20 cellular contexts compared by ENCODE assay signal in genomic region chr5:7422262-7422661, GRCh38. TPM values are rescaled to one million over a fixed set of nuclear protein-coding genes. Genes with fewer than 3 reads are reported as not detected.
A peak's percentile ranks its signal among the peaks of the same experiment; 100 is the strongest.
DNase-seq lines count a peak whose midpoint lies in the region; ATAC-seq, FAIRE-seq and TF ChIP-seq lines count a peak whose summit lies in the region.
"Had no signal": no experiment of that assay in that cellular context is flagged by ENCODE, and none has a peak within 500 bp of the region (broad histone marks: within the 10 kb centered on the region; RNA-seq: fewer than 3 reads in every experiment).

No MANE protein-coding gene starts in this region.

- H2BK120ac ChIP-seq in H1 (replicated peaks; ENCODE audit: low read depth, low read length) (no peak overlapping the region), mesendoderm (ENCODE audit: low read depth, low read length) (no peak overlapping the region)

- no peaks in the 10 kb centered on the region for H3K23me2 ChIP-seq in H1 (ENCODE audit: low read depth, low read length)

- peak overlapping the region; percentile 90; the same call in 1 of the 2 replicates for H2BK5ac ChIP-seq in H1 (ENCODE audit: low read depth, low read length)
- no peak overlapping the region for H2BK5ac ChIP-seq in mesendoderm (ENCODE audit: low read length)

- no peak for TF ChIP-seq RAD21 in H1 (IDR thresholded peaks at IDR 0.05 in 1 of 2, conservative IDR thresholded peaks at IDR 0.05 in 1 of 2; ENCODE audit: low read depth in 2 of 2, low read length in 2 of 2)

- H3K4ac ChIP-seq in H1 (replicated peaks; ENCODE audit: insufficient read length, low read depth, low read length) (no peak overlapping the region), mesendoderm (ENCODE audit: low read depth, low read length) (no peak overlapping the region)

- no peak for DNase-seq in H1 (ENCODE audit: low read depth in 1 of 2, low spot score in 2 of 2)
- DNase-seq in mesendoderm = peak; percentile 73
- DNase-seq in psoas muscle = no peak
- DNase-seq in OCI-LY7 (ENCODE audit: low spot score) = no peak
- no peak for DNase-seq in T-helper 1 cell
- DNase-seq in stimulated activated CD4-positive, alpha-beta T cell treated with anti-CD3 and anti-CD28 coated beads, Interleukin-4, amount 100 ng/mL, for 4 hours = no peak
- DNase-seq in SKM-1 treated with dmso at 0.1 percent for 144 hours (lab: John Stamatoyannopoulos, UW; ENCODE audit: unreplicated experiment) = no peak
- DNase-seq: CD8-positive, alpha-beta memory T cell; DMS79; HCEC 1CT; NCI-H1436; NCI-H2081 treated with DMSO at 0.1 percent for 48 hours; NCI-H524; SHP77 had no signal

- H3K56ac ChIP-seq in H1 (replicated peaks; ENCODE audit: insufficient read length, low read depth, low read length) (no peak overlapping the region), mesendoderm (ENCODE audit: low read length) (no peak overlapping the region)

- H4K5ac ChIP-seq in H1 (ENCODE audit: insufficient read length, low read depth, low read length) = no peak overlapping the region
- no peak overlapping the region for H4K5ac ChIP-seq in mesendoderm (ENCODE audit: low read length)

- H3K9ac ChIP-seq in HUES48 (ENCODE audit: low read depth, low read length) (no peak overlapping the region), H1 (replicated peaks in 1 of 4; ENCODE audit: extremely low read depth in 1 of 4, low read depth in 3 of 4, low read length in 3 of 4) (no peak overlapping the region), mesendoderm (ENCODE audit: low read length) (no peak overlapping the region)
- H3K9ac ChIP-seq: BLaER1 treated with 17β-estradiol and CSF1 and Interleukin-3, amounts not matched to agents 10 nM and 100 nM had no signal

- POLR2A ChIA-PET in H1 (lab: Charles Lee; ENCODE audit: partially characterized antibody) = interaction anchor here (0.9 to 2.8 kb wide), 2 partner anchors 10 to 21 kb away, joined by 3 to 12 read pairs; no protein-coding TSS in a partner anchor
- POLR2A ChIA-PET in OCI-LY7 (lab: Charles Lee) = interaction anchor here (0.7 kb wide), 1 partner anchor 388 kb away, joined by 3 read pairs; no protein-coding TSS in a partner anchor

- H3K79me1 ChIP-seq in H1 (ENCODE audit: low read depth, low read length) = peaks cover 10% of the 10 kb centered on the region
- H3K79me1 ChIP-seq in mesendoderm (ENCODE audit: low read length) = peaks cover 5% of the 10 kb centered on the region

- no peak for TF ChIP-seq POLR2A in H1 (IDR thresholded peaks at IDR 0.05; ENCODE audit: control extremely low read depth in 1 of 2, low read depth in 2 of 2, low read length in 2 of 2)

- H4K8ac ChIP-seq in H1 (ENCODE audit: extremely low read depth, insufficient read depth, low read length) (no peak overlapping the region), mesendoderm (ENCODE audit: low read depth, low read length) (no peak overlapping the region)

- H3K4me3 ChIP-seq in HUES48 (ENCODE audit: low read depth, low read length) = 0 out of 2 replicates have a peak overlapping the region, but pooled peaks have one; percentile 31
- peak overlapping the region in 1 of 4 experiments; percentile 14; a peak in 1 of 8 replicates for H3K4me3 ChIP-seq in H1 (ENCODE audit: extremely low read depth in 1 of 4, insufficient read depth in 2 of 4, low read depth in 3 of 4, low read length in 4 of 4)
- no peak overlapping the region for H3K4me3 ChIP-seq in mesendoderm (ENCODE audit: low read length)
- no peak overlapping the region for H3K4me3 ChIP-seq in psoas muscle
- no peak overlapping the region for H3K4me3 ChIP-seq in OCI-LY7 (ENCODE audit: low read depth, low read length, poor library complexity, severe bottlenecking)
- H3K4me3 ChIP-seq: BLaER1 treated with 17β-estradiol and CSF1 and Interleukin-3, amounts not matched to agents 10 nM and 100 nM; K562 had no signal

- H3K27ac ChIP-seq in HUES48 (ENCODE audit: low read depth, low read length) (peak overlapping the region; percentile 89), H1 (ENCODE audit: low read depth, low read length) (peak overlapping the region; percentile 5; the same call in 1 of the 2 replicates), mesendoderm (ENCODE audit: low read depth, low read length) (no peak overlapping the region), psoas muscle (peak overlapping the region; percentile 92), OCI-LY7 (ENCODE audit: low read depth, low read length, poor library complexity, severe bottlenecking) (no peak overlapping the region)
- H3K27ac ChIP-seq: BLaER1 treated with 17β-estradiol and CSF1 and Interleukin-3, amounts not matched to agents 10 nM and 100 nM had no signal

- BruUV-seq in OCI-LY7 (replicated peaks; lab: Mats Ljungman, UMichigan) = no TSS peak

- H2AFZ ChIP-seq in H1 (ENCODE audit: low read length) = no peak overlapping the region
- H2AFZ ChIP-seq in OCI-LY7 (ENCODE audit: low read length) = no peak overlapping the region

- H3K27me3 ChIP-seq in HUES48 (ENCODE audit: control insufficient read depth, insufficient read depth, low read length) (no peaks in the 10 kb centered on the region), H1 (replicated peaks in 1 of 4; ENCODE audit: control insufficient read depth in 3 of 4, extremely low read depth in 1 of 4, insufficient read depth in 3 of 4, low read length in 3 of 4) (no peaks in the 10 kb centered on the region), mesendoderm (ENCODE audit: insufficient read depth, low read length, poor library complexity) (no peaks in the 10 kb centered on the region), psoas muscle (ENCODE audit: insufficient read depth in 3 of 3, low read length in 2 of 3) (no peaks in the 10 kb centered on the region)
- H3K27me3 ChIP-seq: BLaER1 treated with 17β-estradiol and CSF1 and Interleukin-3, amounts not matched to agents 10 nM and 100 nM had no signal

- H3K14ac ChIP-seq in H1 (ENCODE audit: insufficient read length) = no peak overlapping the region

- no peak overlapping the region for H4K91ac ChIP-seq in H1 (replicated peaks; ENCODE audit: insufficient read length, low read length)

- peaks cover 8% of the 10 kb centered on the region; the same call in 1 of the 2 replicates for H3K36me3 ChIP-seq in HUES48 (ENCODE audit: control insufficient read depth, insufficient read depth, low read length)
- peaks cover 0 to 5% (median 2%) of the 10 kb centered on the region in 4 experiments; a peak in 2 of 8 replicates for H3K36me3 ChIP-seq in H1 (ENCODE audit: control insufficient read depth in 2 of 4, insufficient read depth in 4 of 4, low read length in 3 of 4)
- no peaks in the 10 kb centered on the region for H3K36me3 ChIP-seq in mesendoderm (ENCODE audit: control insufficient read depth, insufficient read depth, low read length)
- H3K36me3 ChIP-seq in psoas muscle (ENCODE audit: insufficient read depth in 1 of 2, low read depth in 1 of 2) = no peaks in the 10 kb centered on the region
- no peaks in the 10 kb centered on the region for H3K36me3 ChIP-seq in OCI-LY7 (ENCODE audit: insufficient read depth, low read length)
- H3K36me3 ChIP-seq: BLaER1 treated with 17β-estradiol and CSF1 and Interleukin-3, amounts not matched to agents 10 nM and 100 nM had no signal

- H4K20me1 ChIP-seq in H1 (replicated peaks in 1 of 2; ENCODE audit: control insufficient read depth in 1 of 2, insufficient read depth in 2 of 2, low read length in 2 of 2) (no peaks in the 10 kb centered on the region), OCI-LY7 (ENCODE audit: insufficient read depth, low read length) (no peaks in the 10 kb centered on the region)
- H4K20me1 ChIP-seq: BLaER1 treated with 17β-estradiol and CSF1 and Interleukin-3, amounts not matched to agents 10 nM and 100 nM had no signal

- no peak overlapping the region for H3K23ac ChIP-seq in H1 (ENCODE audit: insufficient read length)
- H3K23ac ChIP-seq in mesendoderm (ENCODE audit: low read length) = no peak overlapping the region

- ATAC-seq in psoas muscle = no peak
- ATAC-seq: K562 had no signal

- no peak overlapping the region for H2AK5ac ChIP-seq in H1 (ENCODE audit: low read depth, low read length)
- H2AK5ac ChIP-seq in mesendoderm (ENCODE audit: low read length) = no peak overlapping the region

- WGBS in H1 (ENCODE audit: extremely low coverage in 1 of 2, insufficient coverage in 1 of 2, insufficient read length in 1 of 2, insufficient replicate concordance in 2 of 2, low coverage in 1 of 2, low lambda C conversion rate in 2 of 2, missing lambda C conversion rate in 1 of 2), 2 experiments = 56% methylated on average over 3 of the region's 3 CpGs; no CpG with 5 or more reads in 1 of the 2 experiments
- no CpG with 5 or more reads among the region's 3 CpGs for WGBS in mesendoderm (ENCODE audit: extremely low coverage, insufficient coverage, low lambda C conversion rate)
- 85 to 88% (median 88%) methylated on average over 3 of the region's 3 CpGs for WGBS in psoas muscle, 3 donors

- no peak overlapping the region for H3K18ac ChIP-seq in H1 (ENCODE audit: extremely low read depth, low read length)
- H3K18ac ChIP-seq in mesendoderm (ENCODE audit: low read length) = no peak overlapping the region

- peak; percentile 55 for FAIRE-seq in H1 (lab: Jason Lieb, UNC)
- FAIRE-seq: A204.1, D721Med, G401.6, K562 had no signal

- no peak for TF ChIP-seq CTCF in H1 (IDR thresholded peaks at IDR 0.05; ENCODE audit: control extremely low read depth in 1 of 3, insufficient read depth in 1 of 3, low read depth in 1 of 3, low read length in 3 of 3)
- TF ChIP-seq CTCF in psoas muscle (IDR thresholded peaks at IDR 0.05) = no peak
- no peak for TF ChIP-seq CTCF in OCI-LY7 (conservative IDR thresholded peaks at IDR 0.05; ENCODE audit: low read length)

- H3K9me2 ChIP-seq in OCI-LY7 (ENCODE audit: insufficient read depth, low read length) = no peaks in the 10 kb centered on the region

- no peak overlapping the region; the same call in 1 of the 2 replicates for H2BK12ac ChIP-seq in H1 (ENCODE audit: low read depth, low read length)

- no peak for TF ChIP-seq EP300 in H1 (IDR thresholded peaks at IDR 0.05; ENCODE audit: borderline replicate concordance in 1 of 2, low read depth in 2 of 2, low read length in 2 of 2)

- CTCF ChIA-PET in H1 (lab: Charles Lee; ENCODE audit: partially characterized antibody) (no interaction called here), OCI-LY7 (lab: Charles Lee; ENCODE audit: unreplicated experiment) (no interaction called here)

- H3K9me3 ChIP-seq in HUES48 (ENCODE audit: control insufficient read depth, insufficient read depth, low read length) (no peaks in the 10 kb centered on the region), H1 (ENCODE audit: insufficient read depth in 2 of 2, low read depth in 1 of 2, low read length in 1 of 2) (no peaks in the 10 kb centered on the region), psoas muscle (no peaks in the 10 kb centered on the region), OCI-LY7 (ENCODE audit: low read length) (no peaks in the 10 kb centered on the region)

- intact Hi-C loops in psoas muscle (cut with DNase I) (no loop called here), OCI-LY7 (cut with micrococcal nuclease; ENCODE audit: unreplicated experiment) (no loop called here)

- H2BK15ac ChIP-seq in H1 (ENCODE audit: low read length) (no peak overlapping the region), mesendoderm (replicated peaks; ENCODE audit: low read depth) (no peak overlapping the region)

- H3K4me1 ChIP-seq in HUES48 (ENCODE audit: control insufficient read depth, insufficient read depth, low read length) (peaks cover 78% of the 10 kb centered on the region), H1 (replicated peaks in 1 of 4; ENCODE audit: control insufficient read depth in 3 of 4, insufficient read depth in 4 of 4, low read length in 3 of 4) (peaks cover 23 to 54% (median 40%) of the 10 kb centered on the region in 4 experiments), mesendoderm (ENCODE audit: control insufficient read depth, low read depth, low read length) (peaks cover 16% of the 10 kb centered on the region), psoas muscle (peaks cover 84% of the 10 kb centered on the region), OCI-LY7 (ENCODE audit: insufficient read depth, low read length, poor library complexity, severe bottlenecking) (no peaks in the 10 kb centered on the region)
- H3K4me1 ChIP-seq: BLaER1 treated with 17β-estradiol and CSF1 and Interleukin-3, amounts not matched to agents 10 nM and 100 nM had no signal

- no peak overlapping the region; the same call in 1 of the 2 replicates for H2BK20ac ChIP-seq in H1 (ENCODE audit: low read length)

- peaks cover 4 to 74% of the 10 kb centered on the region in 2 experiments; a peak in 3 of 4 replicates for H3K79me2 ChIP-seq in H1 (ENCODE audit: control insufficient read depth in 1 of 2, insufficient read depth in 2 of 2, low read length in 2 of 2)
- peaks cover 51% of the 10 kb centered on the region for H3K79me2 ChIP-seq in mesendoderm (ENCODE audit: control insufficient read depth, insufficient read depth, low read length)
- H3K79me2 ChIP-seq in OCI-LY7 (ENCODE audit: insufficient read depth, low read depth, low read length) = no peaks in the 10 kb centered on the region

- H3K4me2 ChIP-seq in H1 (ENCODE audit: insufficient read depth in 1 of 2, low read depth in 2 of 2, low read length in 2 of 2) (peak overlapping the region; percentile 24 to 72), mesendoderm (ENCODE audit: low read length) (no peak overlapping the region), OCI-LY7 (ENCODE audit: low read length) (no peak overlapping the region)
- H3K4me2 ChIP-seq: BLaER1 treated with 17β-estradiol and CSF1 and Interleukin-3, amounts not matched to agents 10 nM and 100 nM had no signal

RNA-seq across cellular contexts. Expression of gene ADCY2, which starts 26.3 kb away (rescaled TPM):
- total RNA-seq in H1 (2021; fragmentation: NEBNext Ultra II Directional; extraction: Animal tissue kit (Norgen Biotek cat#: 25700)) = 122 and 131 TPM in 2 replicates
- polyA plus RNA-seq in H1 (2011; rRNA removed) = 28.6 and 35.8 TPM in 2 replicates
- 35.3 TPM for polyA plus RNA-seq in H1 (2011; cell fraction: cytosol; rRNA removed)
- 111 TPM for polyA plus RNA-seq in H1 (2011; cell fraction: nucleus; rRNA removed)
- polyA plus RNA-seq in H1 (2012, experiment 1 of 2) = 32.6 to 58.0 TPM (median 43.3 TPM) in 4 replicates
- polyA plus RNA-seq in H1 (2012, experiment 2 of 2) = 12.4 TPM
- polyA plus RNA-seq in H1 (2013, experiment 1 of 2) = 20.7 TPM
- polyA plus RNA-seq in H1 (2013, experiment 2 of 2) = 21.5 TPM
- 515 and 527 TPM in 2 replicates for polyA minus RNA-seq in H1 (2011; rRNA and poly(A)+ RNA removed)
- polyA minus RNA-seq in H1 (2011; cell fraction: cytosol; rRNA and poly(A)+ RNA removed) = 70.8 TPM
- polyA minus RNA-seq in H1 (2011; cell fraction: nucleus; rRNA and poly(A)+ RNA removed) = 671 TPM
- 21.7 TPM for polyA plus RNA-seq in mesendoderm (2013, experiment 1 of 2)
- 21.6 TPM for polyA plus RNA-seq in mesendoderm (2013, experiment 2 of 2)
- total RNA-seq in psoas muscle = 10 to 100 TPM; 55.1 to 91.4 (median 79.7) TPM
- 10 to 100 TPM; 24.3 to 37.4 (median 35.0) TPM for polyA plus RNA-seq in psoas muscle
- not detected in 2 replicates for total RNA-seq in OCI-LY7 (2014; rRNA removed; shearing (Covaris generic))
- total RNA-seq in OCI-LY7 (2022) = not detected in 2 replicates
- total RNA-seq: CD8-positive, alpha-beta memory T cell had no signal
- polyA plus RNA-seq: CD8-positive, alpha-beta memory T cell had no signal

Comparison
In these comparisons a context has a peak if more than half of its experiments do, and no peak if none do; other contexts are left out.
1. H3K27ac ChIP-seq: peak in HUES48 (single experiment), H1 (single experiment) and psoas muscle (single experiment); none in mesendoderm (single experiment) and OCI-LY7 (single experiment).
2. H3K4me2 ChIP-seq: peak in H1 (2 of 2); none in mesendoderm (single experiment) and OCI-LY7 (single experiment).
3. RNA of gene ADCY2, which starts 26.3 kb away (total RNA-seq): 122 to 131 TPM in H1 and 55.1 to 91.4 TPM in psoas muscle; not detected in OCI-LY7; every median in the first group is over 10 times any median in the second.